Comparison of ENCODE assay signal across 23 cellular contexts in genomic region chr5:137589185-137589584, GRCh38.
"Had no signal": no experiment of that assay in that cellular context is flagged by ENCODE, and none has a peak within 500 bp of the region (broad histone marks: within the 10 kb centered on the region; RNA-seq: fewer than 3 reads in every experiment).

No MANE protein-coding gene starts in this region.

- DNase-seq: activated CD4-positive, alpha-beta T cell treated with anti-CD3 and anti-CD28 coated beads, Interleukin-2, amount 50 U/mL, for 1 hour; activated CD4-positive, CD25-positive, alpha-beta regulatory T cell treated with anti-CD3 and anti-CD28 coated beads, Interleukin-2, amount 50 U/mL, for 72 hours; activated CD8-positive, alpha-beta memory T cell treated with anti-CD3 and anti-CD28 coated beads for 24 hours; activated CD8-positive, alpha-beta memory T cell treated with anti-CD3 and anti-CD28 coated beads, Interleukin-2, amount 50 U/mL, for 4 hours; activated T-cell treated with anti-CD3 and anti-CD28 coated beads, Interleukin-2, amount 50 U/mL, for 24 hours; amniotic stem cell; cerebellar nuclear complex; cortex of kidney; effector CD8-positive, alpha-beta T cell; foreskin keratinocyte; immature natural killer cell; left lung; naive thymus-derived CD4-positive, alpha-beta T cell; stimulated activated CD4-positive, alpha-beta T cell treated with anti-CD3 and anti-CD28 coated beads, Interleukin-2, amount 100 ng/mL, for 48 hours; stimulated activated CD8-positive, alpha-beta memory T cell treated with anti-CD3 and anti-CD28 coated beads, Interleukin-4, amount 100 ng/mL, for 48 hours; stimulated activated naive B cell treated with anti-CD40 and anti-IgM and Interleukin-4, amounts not matched to agents 10 μg/mL and 1 μg/mL and 100 μg/mL, for 72 hours; transverse colon; uterus had no signal

- H3K36me3 Mint-ChIP-seq: activated naive CD4-positive, alpha-beta T cell treated with anti-CD3 and anti-CD28 coated beads, Interleukin-2, amount 50 U/mL, for 72 hours; neural progenitor cell; stimulated activated naive B cell treated with anti-CD40 and anti-IgM and Interleukin-4, amounts not matched to agents 10 μg/mL and 1 μg/mL and 100 μg/mL, for 72 hours had no signal

- H3K27ac Mint-ChIP-seq: activated naive CD4-positive, alpha-beta T cell treated with anti-CD3 and anti-CD28 coated beads, Interleukin-2, amount 50 U/mL, for 72 hours; activated T-cell treated with anti-CD3 and anti-CD28 coated beads, Interleukin-2, amount 50 U/mL, for 24 hours; activated T-helper 17 cell treated with anti-CD3 and anti-CD28 coated beads, Interleukin-2, amount 50 U/mL, for 72 hours; immature natural killer cell; naive thymus-derived CD4-positive, alpha-beta T cell; neural progenitor cell; progenitor cell of endocrine pancreas; stimulated activated naive B cell treated with anti-CD40 and anti-IgM and Interleukin-4, amounts not matched to agents 10 μg/mL and 1 μg/mL and 100 μg/mL, for 72 hours; T-helper 2 cell treated with Interferon-gamma antibody and Interleukin-4, amounts not matched to agents 5 μg/mL and 100 μg/mL, for 36 hours had no signal

- H3K4me3 Mint-ChIP-seq: activated T-cell treated with anti-CD3 and anti-CD28 coated beads, Interleukin-2, amount 50 U/mL, for 24 hours; activated T-helper 17 cell treated with anti-CD3 and anti-CD28 coated beads, Interleukin-2, amount 50 U/mL, for 72 hours; immature natural killer cell; neural progenitor cell; stimulated activated naive B cell treated with anti-CD40 and anti-IgM and Interleukin-4, amounts not matched to agents 10 μg/mL and 1 μg/mL and 100 μg/mL, for 72 hours; T-helper 2 cell treated with Interferon-gamma antibody and Interleukin-4, amounts not matched to agents 5 μg/mL and 100 μg/mL, for 36 hours had no signal

- H3K9me3 Mint-ChIP-seq: activated T-cell treated with anti-CD3 and anti-CD28 coated beads, Interleukin-2, amount 50 U/mL, for 24 hours; activated T-helper 17 cell treated with anti-CD3 and anti-CD28 coated beads, Interleukin-2, amount 50 U/mL, for 72 hours; neural progenitor cell; T-helper 2 cell treated with Interferon-gamma antibody and Interleukin-4, amounts not matched to agents 5 μg/mL and 100 μg/mL, for 36 hours had no signal

- ATAC-seq: activated naive CD4-positive, alpha-beta T cell treated with anti-CD3 and anti-CD28 coated beads, Interleukin-2, amount 50 U/mL, for 72 hours; activated T-helper 17 cell treated with anti-CD3 and anti-CD28 coated beads, Interleukin-2, amount 50 U/mL, for 72 hours; foreskin keratinocyte; left lung; naive thymus-derived CD4-positive, alpha-beta T cell had no signal
